8 cellular contexts compared by ENCODE assay signal in the genomic region with DNA sequence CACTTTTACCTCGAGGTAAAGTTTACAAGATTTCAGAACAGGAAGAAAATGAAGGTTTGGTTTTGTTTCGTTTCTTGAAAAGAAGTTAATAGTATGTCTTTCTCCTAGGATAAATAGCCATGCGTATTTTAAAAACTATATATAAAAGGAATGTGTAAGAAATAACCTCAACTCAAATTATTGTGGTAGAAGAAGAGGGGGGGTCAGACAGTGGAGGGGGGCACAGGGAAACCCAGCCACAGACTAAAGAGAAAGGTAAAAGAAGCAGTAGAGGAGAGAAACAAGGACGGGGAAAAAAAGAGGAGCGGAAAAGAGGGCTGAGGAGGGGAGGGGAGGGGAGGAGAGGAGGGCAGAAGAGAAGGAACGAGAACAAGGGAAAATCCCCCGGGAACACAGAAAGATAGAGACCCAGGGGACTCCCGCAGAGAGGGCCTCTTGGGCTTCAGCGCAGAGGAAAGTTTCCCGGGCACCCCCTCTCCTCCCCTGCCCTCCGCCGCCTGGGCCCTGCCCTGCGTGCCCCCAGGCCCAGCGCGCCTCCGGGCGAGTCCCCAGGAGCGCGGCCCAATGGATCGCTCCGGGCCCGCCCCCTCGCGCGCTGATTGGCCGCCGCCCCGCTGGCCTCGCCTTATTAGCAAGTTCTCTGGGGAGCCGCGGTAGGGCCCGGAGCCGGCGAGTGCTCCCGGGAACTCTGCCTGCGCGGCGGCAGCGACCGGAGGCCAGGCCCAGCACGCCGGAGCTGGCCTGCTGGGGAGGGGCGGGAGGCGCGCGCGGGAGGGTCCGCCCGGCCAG. TPM values are rescaled to one million over a fixed set of nuclear protein-coding genes. Genes with fewer than 3 reads are reported as not detected.
DNase-seq lines count a peak whose midpoint lies in the region; ATAC-seq and TF ChIP-seq lines count a peak whose summit lies in the region.

A gene (plus strand): TSS at position 656 of the 789 bp plus-strand sequence. CDS start 235 bp downstream, outside the sequence.

- H3K4me1 ChIP-seq in BE2C (peaks cover 4% of the 10 kb centered on the region; the same call in 1 of the 2 replicates), foreskin keratinocyte (no peaks in the 10 kb centered on the region), thymus (ENCODE audit: control insufficient read depth, insufficient read depth, low read length) (peaks cover 7% of the 10 kb centered on the region)

- no peaks in the 10 kb centered on the region for H3K9me3 Mint-ChIP-seq in natural killer cell

- peak within 1 kb of the TSS; percentile 92 for H3K4me3 Mint-ChIP-seq in natural killer cell

- intact Hi-C loops in natural killer cell (cut with micrococcal nuclease) = loop anchor here (10.0 kb wide), 1 partner anchor 374 kb away; no protein-coding TSS in a partner anchor

- H3K27me3 Mint-ChIP-seq in natural killer cell (ENCODE audit: low read depth in 2 of 2) = peaks cover 73 to 87% of the 10 kb centered on the region in 2 donors

- TF ChIP-seq CTCF in BE2C (IDR thresholded peaks at IDR 0.05; ENCODE audit: low read depth, low read length) (no peak), foreskin keratinocyte (conservative IDR thresholded peaks at IDR 0.05) (no peak), natural killer cell (IDR thresholded peaks at IDR 0.05) (no peak)

- peak; percentile 70 for ATAC-seq in GM18519 (IDR thresholded peaks at IDR 0.05; ENCODE audit: low FRiP score, unreplicated experiment)
- ATAC-seq in HG02970 (IDR thresholded peaks at IDR 0.05; ENCODE audit: low FRiP score, unreplicated experiment) = peak; percentile 81
- peak; percentile 78 for ATAC-seq in foreskin keratinocyte
- ATAC-seq in natural killer cell = peak; percentile 72 to 84 (median 79)

- peaks cover 48 to 49% of the 10 kb centered on the region in 2 donors for H3K4me1 Mint-ChIP-seq in natural killer cell

- H3K36me3 ChIP-seq in BE2C = no peaks in the 10 kb centered on the region
- no peaks in the 10 kb centered on the region for H3K36me3 ChIP-seq in thymus (ENCODE audit: control insufficient read depth, insufficient read depth)

- no peaks in the 10 kb centered on the region for H3K36me3 Mint-ChIP-seq in natural killer cell

- peak within 1 kb of the TSS in 1 of 2 donors; percentile 44 for H3K27ac Mint-ChIP-seq in natural killer cell

- H3K4me3 ChIP-seq in BE2C (ENCODE audit: low read depth, low read length) (peak within 1 kb of the TSS; percentile 55), thymus (ENCODE audit: low read length) (peak within 1 kb of the TSS; percentile 43)

- DNase-seq in BE2C (peak; percentile 94), NCI-H2196 treated with DMSO at 0.1 percent for 48 hours (lab: John Stamatoyannopoulos, UW; ENCODE audit: unreplicated experiment) (peak; percentile 83), foreskin keratinocyte (no peak), natural killer cell (peak; percentile 55)
- DNase-seq in activated T-cell treated with anti-CD3 and anti-CD28 coated beads, Interleukin-2, amount 50 U/mL, for 48 hours = peak; percentile 67 to 69

- H3K27ac ChIP-seq in foreskin keratinocyte = no peak within 1 kb of the TSS
- no peak within 1 kb of the TSS for H3K27ac ChIP-seq in thymus (ENCODE audit: low read depth)

- peaks cover 96% of the 10 kb centered on the region for H3K27me3 ChIP-seq in BE2C
- H3K27me3 ChIP-seq in foreskin keratinocyte = peaks cover 99% of the 10 kb centered on the region
- H3K27me3 ChIP-seq in thymus (ENCODE audit: control insufficient read depth, insufficient read depth) = peaks cover 92% of the 10 kb centered on the region

- WGBS in thymus = 2% methylated on average over 49 of the region's 49 CpGs

- H3K9me3 ChIP-seq in BE2C (no peaks in the 10 kb centered on the region; the same call in 1 of the 2 replicates), thymus (ENCODE audit: control insufficient read depth) (no peaks in the 10 kb centered on the region)

RNA-seq across cellular contexts. Expression of the gene that starts here (rescaled TPM):
- 4.3 TPM for polyA plus RNA-seq in BE2C (2012; ENCODE audit: insufficient read depth, insufficient read length, low read depth)
- total RNA-seq in foreskin keratinocyte (0.10 and 0.32 TPM in 2 replicates), natural killer cell (not detected)
- polyA plus RNA-seq in foreskin keratinocyte (0.07 and 0.31 TPM in 2 replicates), thymus (1.8 TPM)

Comparison
In these comparisons a context has a peak if more than half of its experiments do, and no peak if none do; other contexts are left out.
1. Peak in ATAC-seq in foreskin keratinocyte; RNA of the gene not detected or under 1 TPM.
2. Peak in DNase-seq and ATAC-seq in natural killer cell; RNA of the gene not detected or under 1 TPM.
3. DNase-seq: peak in BE2C (single experiment), NCI-H2196 treated with DMSO at 0.1 percent for 48 hours (single experiment) and activated T-cell treated with anti-CD3 and anti-CD28 coated beads, Interleukin-2, amount 50 U/mL, for 48 hours (2 of 2); none in foreskin keratinocyte (0 of 2).
4. Peak in every context shown above with its lines, with median percentiles within 50 percentile points of each other: ATAC-seq.